8 cellular contexts compared by ENCODE assay signal in genomic region chr13:38350114-38350617, GRCh38. TPM values are rescaled to one million over a fixed set of nuclear protein-coding genes. Genes with fewer than 3 reads are reported as not detected.
A peak's percentile ranks its signal among the peaks of the same experiment; 100 is the strongest.
DNase-seq lines count a peak whose midpoint lies in the region; ATAC-seq and TF ChIP-seq lines count a peak whose summit lies in the region.

No MANE protein-coding gene starts in this region.

- H3K36me3 ChIP-seq in Karpas-422 (ENCODE audit: insufficient read depth, low read length) (peaks cover 28% of the 10 kb centered on the region; the same call in 1 of the 2 replicates), lower lobe of right lung (peaks cover 23% of the 10 kb centered on the region)

- peak overlapping the region; percentile 81 for H3K27ac ChIP-seq in Karpas-422 (ENCODE audit: low read length)
- H3K27ac ChIP-seq in lower lobe of right lung = peak overlapping the region; percentile 91

- peak overlapping the region; percentile 71 for H3K4me2 ChIP-seq in Karpas-422 (ENCODE audit: low read depth, low read length, poor library complexity, severe bottlenecking)

- H3K4me3 ChIP-seq in Karpas-422 (ENCODE audit: low read length) = peak overlapping the region; percentile 98
- peak overlapping the region; percentile 77 for H3K4me3 ChIP-seq in lower lobe of right lung

- DNase-seq in EH (ENCODE audit: low read depth) (peak; percentile 60), Karpas-422 (peak; percentile 75), dermis blood vessel endothelial cell (peak; percentile 72), lower lobe of right lung (peak; percentile 87)
- peak; percentile 32 for DNase-seq in activated CD4-positive, CD25-positive, alpha-beta regulatory T cell treated with anti-CD3 and anti-CD28 coated beads, Interleukin-2, amount 50 U/mL, for 16 hours (ENCODE audit: low read depth, low spot score)
- peak; percentile 22 for DNase-seq in stimulated activated CD8-positive, alpha-beta memory T cell treated with anti-CD3 and anti-CD28 coated beads, Interleukin-12 subunit alpha, Interleukin-12 subunit beta, amount 100 ng/mL, for 4 hours (ENCODE audit: low read depth)

- H3K4me1 ChIP-seq in Karpas-422 (ENCODE audit: low read length) (peaks cover 24% of the 10 kb centered on the region), lower lobe of right lung (peaks cover 21% of the 10 kb centered on the region)

- no peak for TF ChIP-seq CTCF in lower lobe of right lung (IDR thresholded peaks at IDR 0.05)

- ATAC-seq in GM21737 (IDR thresholded peaks at IDR 0.05; ENCODE audit: unreplicated experiment) (peak; percentile 30), lower lobe of right lung (peak; percentile 77 to 83), GM18858 (IDR thresholded peaks at IDR 0.05; ENCODE audit: unreplicated experiment) (no peak)

- H3K27me3 ChIP-seq in Karpas-422 (ENCODE audit: low read length) (no peaks in the 10 kb centered on the region), lower lobe of right lung (ENCODE audit: low read depth) (no peaks in the 10 kb centered on the region)

- H3K9me2 ChIP-seq in Karpas-422 (replicated peaks; ENCODE audit: insufficient read depth, low read length) = no peaks in the 10 kb centered on the region

- intact Hi-C loops in lower lobe of right lung (cut with DNase I) = no loop called here

- H3K9me3 ChIP-seq in Karpas-422 (ENCODE audit: low read length) (no peaks in the 10 kb centered on the region), lower lobe of right lung (no peaks in the 10 kb centered on the region)

- no peaks in the 10 kb centered on the region for H4K20me1 ChIP-seq in Karpas-422 (ENCODE audit: insufficient read depth, low read depth, low read length)

- peak overlapping the region; percentile 91; the same call in 1 of the 2 replicates for H2AFZ ChIP-seq in Karpas-422 (ENCODE audit: low read length)

- peaks cover 44% of the 10 kb centered on the region for H3K79me2 ChIP-seq in Karpas-422 (ENCODE audit: low read length)

- H3K9ac ChIP-seq in Karpas-422 (ENCODE audit: low read length) = peak overlapping the region; percentile 94

RNA-seq across cellular contexts. Expression of gene UFM1, which starts 0.5 kb away (rescaled TPM):
- 41.6 and 82.7 TPM in 2 replicates for total RNA-seq in Karpas-422 (2014; rRNA removed; shearing (Covaris generic); ENCODE audit: low replicate concordance)
- 43.5 and 55.0 TPM in 2 replicates for total RNA-seq in dermis blood vessel endothelial cell
- total RNA-seq in lower lobe of right lung = 60.0 TPM

Comparison
In these comparisons a context has a peak if more than half of its experiments do, and no peak if none do; other contexts are left out.
1. DNase-seq: peak in every context shown above with its lines; median percentile 87 in lower lobe of right lung; 75 in Karpas-422; 72 in dermis blood vessel endothelial cell; 60 in EH; 32 in activated CD4-positive, CD25-positive, alpha-beta regulatory T cell treated with anti-CD3 and anti-CD28 coated beads, Interleukin-2, amount 50 U/mL, for 16 hours; 22 in stimulated activated CD8-positive, alpha-beta memory T cell treated with anti-CD3 and anti-CD28 coated beads, Interleukin-12 subunit alpha, Interleukin-12 subunit beta, amount 100 ng/mL, for 4 hours.